ENCODE assay signal across 8 cellular contexts in the genomic region with DNA sequence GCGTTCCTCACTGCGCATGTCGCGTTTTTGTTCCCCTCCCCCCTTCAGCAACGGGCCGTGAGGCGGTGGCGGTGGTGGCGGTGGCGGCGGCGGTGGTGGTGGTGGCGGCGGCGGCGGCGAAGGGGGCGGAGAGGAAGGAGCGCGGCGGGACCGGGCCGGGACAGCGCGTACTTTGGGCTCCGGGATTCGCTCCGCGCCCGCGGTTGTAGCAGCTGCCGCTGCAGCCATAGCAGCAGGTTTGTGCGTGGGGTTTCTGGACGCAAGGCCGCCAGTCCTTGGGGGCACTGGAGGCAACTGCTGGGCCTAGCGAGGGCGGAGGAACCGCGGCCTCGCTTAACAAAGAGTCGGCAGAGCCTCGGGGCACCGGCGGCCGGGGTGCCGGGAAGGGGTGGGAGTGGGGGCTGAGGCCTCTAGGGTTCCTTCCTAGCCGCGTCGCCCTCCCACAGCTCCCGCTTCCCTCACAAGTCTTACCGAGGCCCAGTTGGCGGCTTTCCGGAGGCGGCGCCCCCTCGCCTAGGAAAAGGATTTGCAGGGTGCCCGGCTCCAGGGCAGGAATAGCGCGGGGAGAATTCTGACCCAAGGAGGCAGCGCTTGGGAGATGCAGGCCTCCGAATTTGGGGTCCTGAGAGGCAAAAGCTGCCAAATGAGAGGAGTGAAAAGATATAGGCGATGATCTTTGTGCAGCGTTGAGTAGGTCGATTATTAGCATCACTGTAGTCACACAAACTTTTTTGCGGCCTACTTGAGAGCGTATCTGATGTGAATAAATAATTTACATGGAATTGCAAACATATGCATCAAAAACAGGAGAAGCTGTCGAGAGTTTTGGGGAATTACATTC. TPM values are rescaled to one million over a fixed set of nuclear protein-coding genes. Genes with fewer than 3 reads are reported as not detected.
DNase-seq lines count a peak whose midpoint lies in the region; ATAC-seq and TF ChIP-seq lines count a peak whose summit lies in the region.

A gene with protein sequence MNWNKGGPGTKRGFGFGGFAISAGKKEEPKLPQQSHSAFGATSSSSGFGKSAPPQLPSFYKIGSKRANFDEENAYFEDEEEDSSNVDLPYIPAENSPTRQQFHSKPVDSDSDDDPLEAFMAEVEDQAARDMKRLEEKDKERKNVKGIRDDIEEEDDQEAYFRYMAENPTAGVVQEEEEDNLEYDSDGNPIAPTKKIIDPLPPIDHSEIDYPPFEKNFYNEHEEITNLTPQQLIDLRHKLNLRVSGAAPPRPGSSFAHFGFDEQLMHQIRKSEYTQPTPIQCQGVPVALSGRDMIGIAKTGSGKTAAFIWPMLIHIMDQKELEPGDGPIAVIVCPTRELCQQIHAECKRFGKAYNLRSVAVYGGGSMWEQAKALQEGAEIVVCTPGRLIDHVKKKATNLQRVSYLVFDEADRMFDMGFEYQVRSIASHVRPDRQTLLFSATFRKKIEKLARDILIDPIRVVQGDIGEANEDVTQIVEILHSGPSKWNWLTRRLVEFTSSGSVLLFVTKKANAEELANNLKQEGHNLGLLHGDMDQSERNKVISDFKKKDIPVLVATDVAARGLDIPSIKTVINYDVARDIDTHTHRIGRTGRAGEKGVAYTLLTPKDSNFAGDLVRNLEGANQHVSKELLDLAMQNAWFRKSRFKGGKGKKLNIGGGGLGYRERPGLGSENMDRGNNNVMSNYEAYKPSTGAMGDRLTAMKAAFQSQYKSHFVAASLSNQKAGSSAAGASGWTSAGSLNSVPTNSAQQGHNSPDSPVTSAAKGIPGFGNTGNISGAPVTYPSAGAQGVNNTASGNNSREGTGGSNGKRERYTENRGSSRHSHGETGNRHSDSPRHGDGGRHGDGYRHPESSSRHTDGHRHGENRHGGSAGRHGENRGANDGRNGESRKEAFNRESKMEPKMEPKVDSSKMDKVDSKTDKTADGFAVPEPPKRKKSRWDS (plus strand): TSS at position 30 of the 841 bp plus-strand sequence. CDS start 12,880 bp downstream, outside the sequence.

- H3K4me3 ChIP-seq in neutrophil (ENCODE audit: low read depth in 1 of 2, low read length in 1 of 2) (peak within 1 kb of the TSS; percentile 85 to 92), vagina (peak within 1 kb of the TSS; percentile 70 to 73)

- no peaks in the 10 kb centered on the region for H3K36me3 ChIP-seq in neutrophil
- H3K36me3 ChIP-seq in vagina: peaks cover 0 to 3% of the 10 kb centered on the region in 2 donors

- H3K9me3 ChIP-seq in neutrophil (no peaks in the 10 kb centered on the region), vagina (no peaks in the 10 kb centered on the region)

- intact Hi-C loops in vagina (cut with DNase I): no loop called here

- H3K4me1 ChIP-seq in foreskin keratinocyte: peaks cover 14% of the 10 kb centered on the region
- H3K4me1 ChIP-seq in neutrophil (ENCODE audit: control insufficient read depth in 1 of 2, insufficient read depth in 1 of 2, low read depth in 1 of 2, low read length in 1 of 2): peaks cover 47 to 49% of the 10 kb centered on the region in 2 experiments
- peaks cover 55% of the 10 kb centered on the region for H3K4me1 ChIP-seq in vagina

- peak; percentile 19 for TF ChIP-seq CTCF in foreskin keratinocyte (conservative IDR thresholded peaks at IDR 0.05)
- TF ChIP-seq CTCF in neutrophil (IDR thresholded peaks at IDR 0.05): no peak
- TF ChIP-seq CTCF in vagina (IDR thresholded peaks at IDR 0.05): no peak

- ATAC-seq in HG02884 (IDR thresholded peaks at IDR 0.05; ENCODE audit: unreplicated experiment) (peak; percentile 2), foreskin keratinocyte (peak; percentile 2)

- peak in 1 of 2 donors; percentile 11 for TF ChIP-seq POLR2A in vagina (IDR thresholded peaks at IDR 0.05)

- H3K27me3 ChIP-seq in foreskin keratinocyte (no peaks in the 10 kb centered on the region), neutrophil (no peaks in the 10 kb centered on the region), vagina (no peaks in the 10 kb centered on the region)

- peak within 1 kb of the TSS; percentile 94 for H3K27ac ChIP-seq in foreskin keratinocyte
- peak within 1 kb of the TSS; percentile 95 for H3K27ac ChIP-seq in neutrophil
- peak within 1 kb of the TSS; percentile 89 for H3K27ac ChIP-seq in vagina

- peak; percentile 81 for DNase-seq in DMS 273 (lab: John Stamatoyannopoulos, UW; ENCODE audit: unreplicated experiment)
- no peak for DNase-seq in DMS 273 treated with DMSO at 0.1 percent for 48 hours (lab: John Stamatoyannopoulos, UW)
- DNase-seq in NK-92 (lab: John Stamatoyannopoulos, UW; ENCODE audit: unreplicated experiment): peak; percentile 67
- DNase-seq in activated gamma-delta T cell treated with anti-CD3 and anti-CD28 coated beads, Interleukin-2, amount 50 U/mL, for 16 hours (ENCODE audit: low read depth): peak; percentile 84
- no peak for DNase-seq in foreskin keratinocyte
- no peak for DNase-seq in vagina (ENCODE audit: extremely low spot score in 2 of 2)

RNA-seq across cellular contexts. Expression of the gene that starts here (rescaled TPM):
- total RNA-seq in foreskin keratinocyte (72.2 and 74.9 TPM in 2 replicates), vagina (121 TPM)
- polyA plus RNA-seq in foreskin keratinocyte: 40.6 and 41.0 TPM in 2 replicates

Comparison
In these comparisons a context has a peak if more than half of its experiments do, and no peak if none do; other contexts are left out.
1. DNase-seq: peak in DMS 273 (single experiment), NK-92 (single experiment) and activated gamma-delta T cell treated with anti-CD3 and anti-CD28 coated beads, Interleukin-2, amount 50 U/mL, for 16 hours (single experiment); none in DMS 273 treated with DMSO at 0.1 percent for 48 hours (single experiment), foreskin keratinocyte (0 of 2) and vagina (0 of 2).
2. Peak in every context shown above with its lines, with median percentiles within 50 percentile points of each other: H3K27ac ChIP-seq.